In the genomic region with DNA sequence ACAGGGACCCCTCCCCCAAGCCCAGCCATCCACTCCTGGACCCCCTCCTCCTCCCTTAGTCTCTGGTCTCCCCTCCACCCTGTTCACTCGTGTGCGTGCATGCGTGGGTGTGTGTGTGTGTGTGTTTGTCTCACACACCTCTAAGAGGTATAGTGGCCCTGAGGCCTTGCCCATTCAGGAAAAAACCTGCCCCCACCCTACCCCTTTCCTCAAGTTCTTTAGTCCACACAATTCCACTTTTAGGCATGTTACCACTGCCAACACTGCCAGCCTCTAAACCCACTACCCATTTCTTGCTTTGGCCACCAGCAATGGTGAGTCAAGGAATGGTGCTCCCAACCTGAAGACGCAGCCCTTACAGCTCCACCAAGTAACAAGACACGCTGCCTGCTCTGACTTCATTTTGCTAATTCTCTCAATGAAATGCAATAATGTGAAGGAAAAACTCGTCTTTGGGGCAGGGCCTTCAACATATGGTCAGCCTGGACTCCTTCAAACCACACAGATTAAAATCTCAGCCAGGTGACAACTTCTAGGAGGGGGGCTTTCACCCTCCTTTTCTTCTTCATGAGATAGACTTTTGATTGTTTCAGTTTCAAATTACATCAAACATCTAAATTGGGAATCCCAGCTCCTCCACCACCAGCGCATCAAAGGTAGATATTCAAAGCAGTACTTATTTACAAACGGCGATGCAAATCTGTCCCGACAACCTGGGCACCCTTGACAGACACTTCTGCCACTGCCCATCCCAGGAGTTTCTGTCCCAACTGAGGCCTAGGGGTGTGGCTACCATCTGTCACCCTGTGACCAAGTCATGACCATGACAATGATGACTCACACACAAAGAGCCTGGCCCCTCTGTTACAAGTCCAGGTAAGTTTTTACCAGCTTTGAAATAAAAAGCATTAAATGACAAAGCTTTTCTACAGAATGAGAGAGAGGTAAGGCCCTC, we compare ENCODE assay signal across 8 cellular contexts. TPM values are rescaled to one million over a fixed set of nuclear protein-coding genes. Genes with fewer than 3 reads are reported as not detected.
DNase-seq lines count a peak whose midpoint lies in the region; ATAC-seq and TF ChIP-seq lines count a peak whose summit lies in the region.

No MANE protein-coding gene starts in this region.

- H3K4me3 Mint-ChIP-seq in T-helper 2 cell treated with Interferon-gamma antibody and Interleukin-4, amounts not matched to agents 5 μg/mL and 100 μg/mL, for 36 hours, result no peak overlapping the region
- peak overlapping the region; percentile 72 for H3K4me3 Mint-ChIP-seq in memory B cell

- peaks cover 15% of the 10 kb centered on the region for H3K36me3 Mint-ChIP-seq in T-helper 2 cell treated with Interferon-gamma antibody and Interleukin-4, amounts not matched to agents 5 μg/mL and 100 μg/mL, for 36 hours (ENCODE audit: low read depth)
- H3K36me3 Mint-ChIP-seq in memory B cell, result no peaks in the 10 kb centered on the region

- H3K27ac ChIP-seq in Peyer's patch (peak overlapping the region in 2 of 4 donors; percentile 15 to 62), suprapubic skin (no peak overlapping the region)

- TF ChIP-seq CTCF in Peyer's patch (IDR thresholded peaks at IDR 0.05) (no peak), suprapubic skin (IDR thresholded peaks at IDR 0.05) (no peak)

- TF ChIP-seq POLR2A in Peyer's patch (IDR thresholded peaks at IDR 0.05), result no peak
- TF ChIP-seq POLR2A in suprapubic skin (IDR thresholded peaks at IDR 0.05), result no peak

- H3K4me3 ChIP-seq in Peyer's patch (no peak overlapping the region), suprapubic skin (no peak overlapping the region)

- H3K4me1 ChIP-seq in Peyer's patch, result peaks cover 0 to 56% (median 13%) of the 10 kb centered on the region in 4 donors
- peaks cover 18% of the 10 kb centered on the region for H3K4me1 ChIP-seq in suprapubic skin

- H3K9me3 ChIP-seq in Peyer's patch (no peaks in the 10 kb centered on the region), suprapubic skin (no peaks in the 10 kb centered on the region)

- peak; percentile 29 for DNase-seq in T-helper 2 cell treated with Interferon-gamma antibody and Interleukin-4, amounts not matched to agents 5 μg/mL and 100 μg/mL, for 36 hours (ENCODE audit: low spot score)
- DNase-seq in T-helper 2 cell (no peak), Peyer's patch (peak; percentile 44 to 74 (median 55)), memory B cell (ENCODE audit: low spot score in 2 of 2) (peak in 1 of 2 donors; percentile 15), NCI-H1092 (lab: John Stamatoyannopoulos, UW) (no peak), suprapubic skin (ENCODE audit: low spot score in 2 of 2) (no peak)

- peak overlapping the region; percentile 67 for H3K27ac Mint-ChIP-seq in T-helper 2 cell treated with Interferon-gamma antibody and Interleukin-4, amounts not matched to agents 5 μg/mL and 100 μg/mL, for 36 hours
- peak overlapping the region; percentile 95 for H3K27ac Mint-ChIP-seq in memory B cell

- H3K27me3 Mint-ChIP-seq in T-helper 2 cell treated with Interferon-gamma antibody and Interleukin-4, amounts not matched to agents 5 μg/mL and 100 μg/mL, for 36 hours (ENCODE audit: low read depth), result no peaks in the 10 kb centered on the region
- H3K27me3 Mint-ChIP-seq in memory B cell, result no peaks in the 10 kb centered on the region

- no peaks in the 10 kb centered on the region for H3K9me3 Mint-ChIP-seq in T-helper 2 cell treated with Interferon-gamma antibody and Interleukin-4, amounts not matched to agents 5 μg/mL and 100 μg/mL, for 36 hours
- no peaks in the 10 kb centered on the region for H3K9me3 Mint-ChIP-seq in memory B cell

- H3K36me3 ChIP-seq in Peyer's patch (peaks cover 0 to 20% (median 0%) of the 10 kb centered on the region in 3 donors), suprapubic skin (no peaks in the 10 kb centered on the region)

- H3K4me1 Mint-ChIP-seq in T-helper 2 cell treated with Interferon-gamma antibody and Interleukin-4, amounts not matched to agents 5 μg/mL and 100 μg/mL, for 36 hours (ENCODE audit: low read depth), result peaks cover 40% of the 10 kb centered on the region
- peaks cover 40% of the 10 kb centered on the region for H3K4me1 Mint-ChIP-seq in memory B cell

- no peak for TF ChIP-seq EP300 in suprapubic skin (IDR thresholded peaks at IDR 0.05)

- ATAC-seq in HG02610 (IDR thresholded peaks at IDR 0.05; ENCODE audit: unreplicated experiment) (peak; percentile 74), memory B cell (ENCODE audit: low read depth) (peak; percentile 79), HG02970 (IDR thresholded peaks at IDR 0.05; ENCODE audit: low FRiP score, unreplicated experiment) (no peak)

- 80% methylated on average over 10 of the region's 10 CpGs for WGBS in suprapubic skin

- H3K27me3 ChIP-seq in Peyer's patch (no peaks in the 10 kb centered on the region), suprapubic skin (no peaks in the 10 kb centered on the region)

RNA-seq across cellular contexts. Expression of gene SSBP3, which starts 29.8 kb away (rescaled TPM):
- total RNA-seq in Peyer's patch (10 to 100 TPM; 19.0 to 35.2 (median 33.4) TPM), suprapubic skin (10 to 100 TPM; 26.4 to 49.5 (median 37.1) TPM)

Comparison
In these comparisons a context has a peak if more than half of its experiments do, and no peak if none do; other contexts are left out.
1. DNase-seq: peak in T-helper 2 cell treated with Interferon-gamma antibody and Interleukin-4, amounts not matched to agents 5 μg/mL and 100 μg/mL, for 36 hours (single experiment) and Peyer's patch (3 of 3); none in T-helper 2 cell (0 of 5), NCI-H1092 (single experiment) and suprapubic skin (0 of 2).